In genomic region chr16:20938426-20938825, GRCh38 we compare ENCODE assay signal across 12 cellular contexts. TPM values are rescaled to one million over a fixed set of nuclear protein-coding genes. Genes with fewer than 3 reads are reported as not detected.
A peak's percentile ranks its signal among the peaks of the same experiment; 100 is the strongest.
DNase-seq lines count a peak whose midpoint lies in the region; ATAC-seq lines count a peak whose summit lies in the region.
"Had no signal": no experiment of that assay in that cellular context is flagged by ENCODE, and none has a peak within 500 bp of the region (broad histone marks: within the 10 kb centered on the region; RNA-seq: fewer than 3 reads in every experiment).

No MANE protein-coding gene starts in this region.

- H3K36me3 Mint-ChIP-seq in activated naive CD4-positive, alpha-beta T cell treated with anti-CD3 and anti-CD28 coated beads for 36 hours (ENCODE audit: low read depth): no peaks in the 10 kb centered on the region
- no peaks in the 10 kb centered on the region for H3K36me3 Mint-ChIP-seq in CD8-positive, alpha-beta memory T cell
- H3K36me3 Mint-ChIP-seq: CD14-positive monocyte had no signal

- POLR2A ChIA-PET in CD8-positive, alpha-beta memory T cell (lab: Charles Lee): no interaction called here

- CTCF ChIA-PET in activated naive CD4-positive, alpha-beta T cell treated with anti-CD3 and anti-CD28 coated beads for 36 hours (lab: Charles Lee): interaction anchor here (0.7 to 1.3 kb wide), 3 partner anchors 16 to 89 kb away, joined by 3 to 10 read pairs (median 4); no protein-coding TSS in a partner anchor
- CTCF ChIA-PET in CD8-positive, alpha-beta memory T cell (lab: Charles Lee): no interaction called here

- H3K27me3 Mint-ChIP-seq in activated naive CD4-positive, alpha-beta T cell treated with anti-CD3 and anti-CD28 coated beads for 36 hours (ENCODE audit: low read depth): no peaks in the 10 kb centered on the region
- peaks cover 0 to 2% of the 10 kb centered on the region in 2 donors for H3K27me3 Mint-ChIP-seq in CD8-positive, alpha-beta memory T cell
- H3K27me3 Mint-ChIP-seq: central memory CD8-positive, alpha-beta T cell had no signal

- H3K4me3 Mint-ChIP-seq in activated naive CD4-positive, alpha-beta T cell treated with anti-CD3 and anti-CD28 coated beads for 36 hours: no peak overlapping the region
- H3K4me3 Mint-ChIP-seq in CD8-positive, alpha-beta memory T cell: no peak overlapping the region
- H3K4me3 Mint-ChIP-seq: CD14-positive monocyte; central memory CD8-positive, alpha-beta T cell had no signal

- no peaks in the 10 kb centered on the region for H3K36me3 ChIP-seq in CD8-positive, alpha-beta memory T cell (ENCODE audit: insufficient read depth, low read length)
- H3K36me3 ChIP-seq: gastrocnemius medialis had no signal

- no peaks in the 10 kb centered on the region for H3K9me3 ChIP-seq in CD8-positive, alpha-beta memory T cell (ENCODE audit: low read length)
- H3K9me3 ChIP-seq: gastrocnemius medialis had no signal

- H3K4me1 Mint-ChIP-seq in activated naive CD4-positive, alpha-beta T cell treated with anti-CD3 and anti-CD28 coated beads for 36 hours (ENCODE audit: low read depth): peaks cover 28% of the 10 kb centered on the region
- H3K4me1 Mint-ChIP-seq in CD8-positive, alpha-beta memory T cell: peaks cover 5 to 10% (median 10%) of the 10 kb centered on the region in 3 donors

- no peaks in the 10 kb centered on the region for H3K27me3 ChIP-seq in CD8-positive, alpha-beta memory T cell (ENCODE audit: insufficient read depth, low read length, poor library complexity, severe bottlenecking)
- H3K27me3 ChIP-seq: gastrocnemius medialis had no signal

- intact Hi-C loops in activated naive CD4-positive, alpha-beta T cell treated with anti-CD3 and anti-CD28 coated beads for 36 hours (cut with micrococcal nuclease): loop anchor here (1.0 to 2.0 kb wide), 2 partner anchors 38 to 64 kb away; partner anchors contain the start of genes DCUN1D3 and LYRM1

- peak; percentile 46 for DNase-seq in activated naive CD4-positive, alpha-beta T cell treated with anti-CD3 and anti-CD28 coated beads for 36 hours
- no peak for DNase-seq in activated naive CD4-positive, alpha-beta T cell treated with Interleukin-2 at 50 U/mL for 16 hours
- DNase-seq in RKO (ENCODE audit: low spot score) (peak; percentile 5), dermis blood vessel endothelial cell (peak; percentile 34)
- no peak for DNase-seq in stimulated activated naive CD8-positive, alpha-beta T cell treated with anti-CD3 and anti-CD28 coated beads, Interleukin-15, Interleukin-2, amounts not matched to agents 100 U/mL and 50 U/mL, for 24 hours
- no peak for DNase-seq in CD8-positive, alpha-beta memory T cell
- DNase-seq: gastrocnemius medialis, NCI-H524 treated with DMSO at 0.1 percent for 48 hours had no signal

- H3K9me3 Mint-ChIP-seq in activated naive CD4-positive, alpha-beta T cell treated with anti-CD3 and anti-CD28 coated beads for 36 hours: no peaks in the 10 kb centered on the region
- no peaks in the 10 kb centered on the region for H3K9me3 Mint-ChIP-seq in CD8-positive, alpha-beta memory T cell
- H3K9me3 Mint-ChIP-seq: CD14-positive monocyte; central memory CD8-positive, alpha-beta T cell had no signal

- H3K27ac ChIP-seq in CD8-positive, alpha-beta memory T cell (ENCODE audit: low read depth, low read length): no peak overlapping the region
- H3K27ac ChIP-seq: gastrocnemius medialis had no signal

- peak; percentile 84 for ATAC-seq in stimulated activated naive CD8-positive, alpha-beta T cell treated with anti-CD3 and anti-CD28 coated beads, Interleukin-15, Interleukin-2, amounts not matched to agents 100 U/mL and 50 U/mL, for 24 hours
- ATAC-seq in HG02642 (IDR thresholded peaks at IDR 0.05; ENCODE audit: poor library complexity, unreplicated experiment) (no peak), HG03045 (IDR thresholded peaks at IDR 0.05; ENCODE audit: unreplicated experiment) (no peak)
- ATAC-seq: gastrocnemius medialis had no signal

- peaks cover 5% of the 10 kb centered on the region for H3K4me1 ChIP-seq in CD8-positive, alpha-beta memory T cell (ENCODE audit: insufficient read depth, low read length)
- H3K4me1 ChIP-seq: gastrocnemius medialis had no signal

- H3K4me3 ChIP-seq in CD8-positive, alpha-beta memory T cell (ENCODE audit: low read length): no peak overlapping the region
- H3K4me3 ChIP-seq: gastrocnemius medialis had no signal

- H3K27ac Mint-ChIP-seq in activated naive CD4-positive, alpha-beta T cell treated with anti-CD3 and anti-CD28 coated beads for 36 hours: no peak overlapping the region
- no peak overlapping the region for H3K27ac Mint-ChIP-seq in CD8-positive, alpha-beta memory T cell

RNA-seq across cellular contexts. Expression of gene LYRM1, which starts 37.9 kb away (rescaled TPM):
- total RNA-seq in activated naive CD4-positive, alpha-beta T cell treated with anti-CD3 and anti-CD28 coated beads for 36 hours: 10 to 100 TPM; 20.4 to 20.8 TPM
- 75.2 and 87.4 TPM in 2 replicates for total RNA-seq in dermis blood vessel endothelial cell
- total RNA-seq in CD8-positive, alpha-beta memory T cell: 10 to 100 TPM; 33.9 to 35.1 TPM
- polyA plus RNA-seq in CD8-positive, alpha-beta memory T cell: 39.9 TPM

RNA-seq across cellular contexts. Expression of gene DCUN1D3, which starts 38.3 kb away (rescaled TPM):
- 1 to 10 TPM; 3.0 to 3.4 TPM for total RNA-seq in activated naive CD4-positive, alpha-beta T cell treated with anti-CD3 and anti-CD28 coated beads for 36 hours
- total RNA-seq in dermis blood vessel endothelial cell: 33.8 and 80.8 TPM in 2 replicates
- 10 to 100 TPM; 12.7 to 13.2 TPM for total RNA-seq in CD8-positive, alpha-beta memory T cell
- polyA plus RNA-seq in CD8-positive, alpha-beta memory T cell: 1.4 TPM

Comparison
In these comparisons a context has a peak if more than half of its experiments do, and no peak if none do; other contexts are left out.
1. DNase-seq: peak in activated naive CD4-positive, alpha-beta T cell treated with anti-CD3 and anti-CD28 coated beads for 36 hours (single experiment), RKO (single experiment) and dermis blood vessel endothelial cell (single experiment); none in activated naive CD4-positive, alpha-beta T cell treated with Interleukin-2 at 50 U/mL for 16 hours (single experiment), stimulated activated naive CD8-positive, alpha-beta T cell treated with anti-CD3 and anti-CD28 coated beads, Interleukin-15, Interleukin-2, amounts not matched to agents 100 U/mL and 50 U/mL, for 24 hours (single experiment) and CD8-positive, alpha-beta memory T cell (0 of 5).